27 cellular contexts compared by ENCODE assay signal in genomic region chr4:24933684-24934275, GRCh38. TPM values are rescaled to one million over a fixed set of nuclear protein-coding genes. Genes with fewer than 3 reads are reported as not detected.
"Had no signal": no experiment of that assay in that cellular context is flagged by ENCODE, and none has a peak within 500 bp of the region (broad histone marks: within the 10 kb centered on the region; RNA-seq: fewer than 3 reads in every experiment).

No MANE protein-coding gene starts in this region.

- H3K4me3 ChIP-seq: body of pancreas, esophagus squamous epithelium, gastroesophageal sphincter, heart right ventricle had no signal

- H3K4me1 ChIP-seq: body of pancreas, esophagus squamous epithelium had no signal

- H3K36me3 ChIP-seq: esophagus squamous epithelium, gastroesophageal sphincter, heart right ventricle had no signal

- H3K27ac ChIP-seq: body of pancreas, esophagus squamous epithelium, gastroesophageal sphincter, heart right ventricle, VCaP had no signal

- H3K27me3 ChIP-seq: body of pancreas, esophagus squamous epithelium, gastroesophageal sphincter, heart right ventricle had no signal

- DNase-seq: activated B cell treated with CpG ODN at 0.5 μM for 24 hours; activated CD4-positive, alpha-beta T cell treated with anti-CD3 and anti-CD28 coated beads for 48 hours; activated CD4-positive, alpha-beta T cell treated with anti-CD3 and anti-CD28 coated beads, Interleukin-2, amount 50 U/mL, for 1 hour; activated CD4-positive, alpha-beta T cell treated with anti-CD3 and anti-CD28 coated beads, Interleukin-2, amount 50 U/mL, for 48 hours; activated CD8-positive, alpha-beta memory T cell treated with anti-CD3 and anti-CD28 coated beads for 24 hours; activated CD8-positive, alpha-beta T cell treated with anti-CD3 and anti-CD28 coated beads for 36 hours; activated effector memory CD4-positive, alpha-beta T cell treated with Interleukin-2 at 50 U/mL for 16 hours; activated gamma-delta T cell treated with Interleukin-2 at 50 U/mL for 16 hours; activated naive CD4-positive, alpha-beta T cell treated with anti-CD3 and anti-CD28 coated beads, Interleukin-2, amount 50 U/mL, for 16 hours; activated naive CD4-positive, alpha-beta T cell treated with Interleukin-2 at 50 U/mL for 16 hours; activated T-cell treated with anti-CD3 and anti-CD28 coated beads, Interleukin-2, amount 50 U/mL, for 4 hours; amygdala; aorta; body of pancreas; caudate nucleus; cortex of kidney; dermis blood vessel endothelial cell; effector CD4-positive, alpha-beta T cell; effector memory CD8-positive, alpha-beta T cell; esophagus squamous epithelium; foreskin melanocyte; heart right ventricle; T-helper 2 cell had no signal

- H3K9me3 ChIP-seq: body of pancreas had no signal

RNA-seq across cellular contexts. Expression of gene CCDC149, which starts 20.9 kb away (rescaled TPM):
- total RNA-seq: activated B cell treated with CpG ODN at 0.5 μM for 24 hours; activated CD8-positive, alpha-beta T cell treated with anti-CD3 and anti-CD28 coated beads for 36 hours; activated T-cell treated with anti-CD3 and anti-CD28 coated beads, Interleukin-2, amount 50 U/mL, for 4 hours; activated T-helper 17 cell treated with anti-CD3 and anti-CD28 coated beads, Interleukin-2, amount 50 U/mL, for 72 hours; T-helper 1 cell treated with Interleukin-12 subunit alpha and Interleukin-12 subunit beta and Interleukin-4 antibody, amounts not matched to agents 30 ng/mL and 1 ng/mL, for 36 hours had no signal
